Comparison of ENCODE assay signal across 1 cellular context in the genomic region with DNA sequence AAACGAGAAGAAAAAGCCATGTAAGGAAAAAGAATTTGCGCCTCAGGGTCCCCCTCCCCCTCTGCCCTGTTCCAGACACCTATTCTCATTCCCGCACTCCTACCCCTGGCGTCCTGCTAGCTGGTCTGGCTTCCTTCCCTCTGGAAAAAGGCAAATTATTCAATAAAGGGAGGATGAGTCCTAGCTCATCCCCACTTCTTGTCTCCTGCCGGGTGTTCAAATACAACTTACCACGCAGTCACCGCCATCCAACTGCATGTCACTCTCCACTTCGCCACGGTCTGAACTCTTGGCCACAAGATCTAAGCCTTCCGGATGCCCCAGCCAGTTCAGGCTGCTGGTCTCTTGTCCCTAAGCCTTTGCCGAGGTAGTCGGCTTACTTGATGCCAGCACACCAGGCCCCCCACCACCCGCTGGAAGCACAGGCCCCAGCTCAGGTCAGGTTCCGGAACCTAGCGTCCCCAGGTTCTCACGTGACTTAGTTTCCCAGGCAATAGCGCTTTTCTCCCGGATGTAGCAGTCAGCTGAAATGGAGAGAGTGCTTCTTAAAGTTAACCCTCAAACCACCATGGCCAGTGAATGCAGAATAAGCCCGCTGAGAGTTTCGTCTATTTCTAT.
TF ChIP-seq lines count a peak whose summit lies in the region.

No MANE protein-coding gene starts in this region.

TF ChIP-seq in HEK293, 187 proteins besides CTCF, POLR2A, EP300 and RAD21 (continued from another document):
- TF ChIP-seq REST (tag by site-specific recombination; IDR thresholded peaks at IDR 0.05) (no peak), ZNF2 (tag by site-specific recombination; IDR thresholded peaks at IDR 0.05) (peak; percentile 59; the same call in 1 of the 2 replicates), ZFP37 (tag by site-specific recombination; IDR thresholded peaks at IDR 0.05) (no peak), ZNF174 (tag by site-specific recombination; IDR thresholded peaks at IDR 0.05) (no peak), ZNF560 (tag by site-specific recombination; IDR thresholded peaks at IDR 0.05; ENCODE audit: borderline replicate concordance) (no peak), ZNF776 (tag by site-specific recombination; IDR thresholded peaks at IDR 0.05; ENCODE audit: borderline replicate concordance) (no peak), MEIS1 (CRISPR knock-in tag; IDR thresholded peaks at IDR 0.05; ENCODE audit: borderline replicate concordance) (no peak), TSHZ1 (tag by site-specific recombination; IDR thresholded peaks at IDR 0.05; ENCODE audit: borderline replicate concordance) (no peak), ZNF114 (tag by site-specific recombination; IDR thresholded peaks at IDR 0.05) (no peak), ZNF501 (tag by site-specific recombination; IDR thresholded peaks at IDR 0.05) (no peak), ZNF16 (tag by site-specific recombination; IDR thresholded peaks at IDR 0.05; ENCODE audit: low read depth) (no peak), ZNF48 (tag by site-specific recombination; IDR thresholded peaks at IDR 0.05) (no peak), ZNF416 (tag by site-specific recombination; IDR thresholded peaks at IDR 0.05) (no peak), MZF1 (tag by site-specific recombination; IDR thresholded peaks at IDR 0.05; ENCODE audit: borderline replicate concordance) (no peak), SETDB1 (IDR thresholded peaks at IDR 0.05; ENCODE audit: insufficient read length, low read length) (no peak), KLF10 (tag by site-specific recombination; IDR thresholded peaks at IDR 0.05) (no peak), ZFHX2 (tag by site-specific recombination; conservative IDR thresholded peaks at IDR 0.05) (no peak)
- TF ChIP-seq, protein P1, sequence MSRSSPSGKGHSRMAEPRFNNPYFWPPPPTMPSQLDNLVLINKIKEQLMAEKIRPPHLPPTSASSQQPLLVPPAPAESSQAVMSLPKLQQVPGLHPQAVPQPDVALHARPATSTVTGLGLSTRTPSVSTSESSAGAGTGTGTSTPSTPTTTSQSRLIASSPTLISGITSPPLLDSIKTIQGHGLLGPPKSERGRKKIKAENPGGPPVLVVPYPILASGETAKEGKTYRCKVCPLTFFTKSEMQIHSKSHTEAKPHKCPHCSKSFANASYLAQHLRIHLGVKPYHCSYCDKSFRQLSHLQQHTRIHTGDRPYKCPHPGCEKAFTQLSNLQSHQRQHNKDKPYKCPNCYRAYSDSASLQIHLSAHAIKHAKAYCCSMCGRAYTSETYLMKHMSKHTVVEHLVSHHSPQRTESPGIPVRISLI (tag by site-specific recombination; IDR thresholded peaks at IDR 0.05), result no peak
- TF ChIP-seq, protein P2, sequence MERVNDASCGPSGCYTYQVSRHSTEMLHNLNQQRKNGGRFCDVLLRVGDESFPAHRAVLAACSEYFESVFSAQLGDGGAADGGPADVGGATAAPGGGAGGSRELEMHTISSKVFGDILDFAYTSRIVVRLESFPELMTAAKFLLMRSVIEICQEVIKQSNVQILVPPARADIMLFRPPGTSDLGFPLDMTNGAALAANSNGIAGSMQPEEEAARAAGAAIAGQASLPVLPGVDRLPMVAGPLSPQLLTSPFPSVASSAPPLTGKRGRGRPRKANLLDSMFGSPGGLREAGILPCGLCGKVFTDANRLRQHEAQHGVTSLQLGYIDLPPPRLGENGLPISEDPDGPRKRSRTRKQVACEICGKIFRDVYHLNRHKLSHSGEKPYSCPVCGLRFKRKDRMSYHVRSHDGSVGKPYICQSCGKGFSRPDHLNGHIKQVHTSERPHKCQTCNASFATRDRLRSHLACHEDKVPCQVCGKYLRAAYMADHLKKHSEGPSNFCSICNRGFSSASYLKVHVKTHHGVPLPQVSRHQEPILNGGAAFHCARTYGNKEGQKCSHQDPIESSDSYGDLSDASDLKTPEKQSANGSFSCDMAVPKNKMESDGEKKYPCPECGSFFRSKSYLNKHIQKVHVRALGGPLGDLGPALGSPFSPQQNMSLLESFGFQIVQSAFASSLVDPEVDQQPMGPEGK (tag by site-specific recombination; IDR thresholded peaks at IDR 0.05), result peak; percentile 86
- TF ChIP-seq, protein P3, sequence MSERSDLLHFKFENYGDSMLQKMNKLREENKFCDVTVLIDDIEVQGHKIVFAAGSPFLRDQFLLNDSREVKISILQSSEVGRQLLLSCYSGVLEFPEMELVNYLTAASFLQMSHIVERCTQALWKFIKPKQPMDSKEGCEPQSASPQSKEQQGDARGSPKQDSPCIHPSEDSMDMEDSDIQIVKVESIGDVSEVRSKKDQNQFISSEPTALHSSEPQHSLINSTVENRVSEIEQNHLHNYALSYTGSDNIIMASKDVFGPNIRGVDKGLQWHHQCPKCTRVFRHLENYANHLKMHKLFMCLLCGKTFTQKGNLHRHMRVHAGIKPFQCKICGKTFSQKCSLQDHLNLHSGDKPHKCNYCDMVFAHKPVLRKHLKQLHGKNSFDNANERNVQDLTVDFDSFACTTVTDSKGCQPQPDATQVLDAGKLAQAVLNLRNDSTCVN (tag by site-specific recombination; optimal IDR thresholded peaks at IDR 0.05), result no peak
